ENCODE assay signal across 8 cellular contexts in the genomic region with DNA sequence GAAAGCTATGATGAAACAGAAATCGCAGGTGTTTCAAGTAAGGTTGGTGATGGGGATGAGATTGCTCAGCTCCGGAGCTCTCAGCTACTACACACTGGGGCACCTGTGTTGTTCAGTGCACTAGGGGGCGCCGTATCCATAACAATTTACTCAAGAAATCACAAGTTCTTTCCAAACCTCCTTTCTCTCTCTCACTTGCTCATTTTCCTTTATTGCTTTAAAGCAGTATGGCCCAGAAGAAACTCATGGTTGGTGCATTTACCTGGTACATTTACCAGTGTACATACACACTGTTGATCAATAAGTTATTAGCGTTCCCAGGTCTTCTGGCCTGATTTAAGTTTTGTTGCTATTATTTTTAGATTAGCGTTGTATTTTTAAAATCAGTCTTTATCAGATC.
DNase-seq lines count a peak whose midpoint lies in the region; ATAC-seq and TF ChIP-seq lines count a peak whose summit lies in the region.

No MANE protein-coding gene starts in this region.

- peaks cover 88% of the 10 kb centered on the region for H3K4me1 Mint-ChIP-seq in activated naive CD4-positive, alpha-beta T cell treated with anti-CD3 and anti-CD28 coated beads, Interleukin-2, amount 10 ng/mL, durations not matched to agents 7 days and 5 days
- H3K4me1 Mint-ChIP-seq in glutamatergic neuron (ENCODE audit: low read depth, unreplicated experiment), result peaks cover 5% of the 10 kb centered on the region

- ATAC-seq in GM21825 (IDR thresholded peaks at IDR 0.05; ENCODE audit: unreplicated experiment), result peak; percentile 57

- H3K9me2 ChIP-seq in SK-N-SH, result no peaks in the 10 kb centered on the region

- no peak overlapping the region for H2AFZ ChIP-seq in SK-N-SH (ENCODE audit: low read depth)

- H3K4me3 ChIP-seq in SK-N-SH (ENCODE audit: low read depth in 2 of 2, low read length in 1 of 2) (no peak overlapping the region; a peak in 1 of 4 replicates), vagina (no peak overlapping the region)

- TF ChIP-seq RAD21 in SK-N-SH (IDR thresholded peaks at IDR 0.05; ENCODE audit: low read length), result peak; percentile 94

- H3K4me3 Mint-ChIP-seq in activated naive CD4-positive, alpha-beta T cell treated with anti-CD3 and anti-CD28 coated beads, Interleukin-2, amount 10 ng/mL, durations not matched to agents 7 days and 5 days, result peak overlapping the region; percentile 0
- no peak overlapping the region for H3K4me3 Mint-ChIP-seq in glutamatergic neuron (ENCODE audit: unreplicated experiment)

- no peaks in the 10 kb centered on the region for H4K20me1 ChIP-seq in SK-N-SH (ENCODE audit: insufficient read depth)

- CTCF ChIA-PET in SK-N-SH (lab: Yijun Ruan, JAX), result interaction anchor here (0.5 to 8.9 kb wide), 21 partner anchors 9 to 437 kb away, joined by 3 to 158 read pairs (median 3); no protein-coding TSS in a partner anchor
- CTCF ChIA-PET in activated naive CD4-positive, alpha-beta T cell treated with anti-CD3 and anti-CD28 coated beads, Interleukin-2, amount 10 ng/mL, durations not matched to agents 7 days and 5 days (lab: Charles Lee), result interaction anchor here (0.6 to 1.7 kb wide), 28 partner anchors 9 to 441 kb away, joined by 3 to 25 read pairs (median 4); a partner anchor contains a TSS

- no peaks in the 10 kb centered on the region for H3K27me3 ChIP-seq in SK-N-SH (ENCODE audit: insufficient read depth)
- H3K27me3 ChIP-seq in vagina, result no peaks in the 10 kb centered on the region

- H3K27ac Mint-ChIP-seq in activated naive CD4-positive, alpha-beta T cell treated with anti-CD3 and anti-CD28 coated beads, Interleukin-2, amount 10 ng/mL, durations not matched to agents 7 days and 5 days, result peak overlapping the region; percentile 89
- H3K27ac Mint-ChIP-seq in glutamatergic neuron (ENCODE audit: unreplicated experiment), result no peak overlapping the region

- no peaks in the 10 kb centered on the region for H3K27me3 Mint-ChIP-seq in activated naive CD4-positive, alpha-beta T cell treated with anti-CD3 and anti-CD28 coated beads, Interleukin-2, amount 10 ng/mL, durations not matched to agents 7 days and 5 days
- H3K27me3 Mint-ChIP-seq in glutamatergic neuron (ENCODE audit: unreplicated experiment), result no peaks in the 10 kb centered on the region

- no peak for TF ChIP-seq POLR2A in vagina (IDR thresholded peaks at IDR 0.05)

- H3K27ac ChIP-seq in SK-N-SH (ENCODE audit: low read depth in 2 of 2, low read length in 1 of 2) (no peak overlapping the region), vagina (peak overlapping the region; percentile 18)

- intact Hi-C loops in posterior cingulate gyrus (cut with DNase I), result loop anchor here (1.0 kb wide), 2 partner anchors 350 to 435 kb away; no protein-coding TSS in a partner anchor
- intact Hi-C loops in vagina (cut with DNase I), result loop anchor here (5.0 kb wide), 2 partner anchors 350 to 435 kb away; no protein-coding TSS in a partner anchor

- H3K4me2 ChIP-seq in SK-N-SH, result no peak overlapping the region

- H3K36me3 ChIP-seq in SK-N-SH (replicated peaks in 1 of 2; ENCODE audit: control insufficient read depth in 1 of 2, insufficient read depth in 2 of 2, low read length in 1 of 2) (no peaks in the 10 kb centered on the region), vagina (no peaks in the 10 kb centered on the region)

- H3K9me3 ChIP-seq in SK-N-SH (no peaks in the 10 kb centered on the region), vagina (no peaks in the 10 kb centered on the region)

- peak; percentile 76 for TF ChIP-seq CTCF in SK-N-SH (IDR thresholded peaks at IDR 0.05)
- TF ChIP-seq CTCF in glutamatergic neuron (IDR thresholded peaks at IDR 0.05; ENCODE audit: partially characterized antibody, unreplicated experiment), result peak; percentile 79
- peak; percentile 35 to 80 (median 67) for TF ChIP-seq CTCF in vagina (IDR thresholded peaks at IDR 0.05)

- peaks cover 9 to 22% of the 10 kb centered on the region in 2 experiments for H3K4me1 ChIP-seq in SK-N-SH (ENCODE audit: control insufficient read depth in 1 of 2, insufficient read depth in 2 of 2, low read depth in 1 of 2, low read length in 1 of 2)
- peaks cover 34% of the 10 kb centered on the region for H3K4me1 ChIP-seq in vagina

- 26% methylated on average over 6 of the region's 6 CpGs for WGBS in SK-N-SH (ENCODE audit: low lambda C conversion rate)

- no peaks in the 10 kb centered on the region for H3K79me2 ChIP-seq in SK-N-SH (ENCODE audit: insufficient read depth)

- peaks cover 18% of the 10 kb centered on the region for H3F3A ChIP-seq in SK-N-SH (replicated peaks; ENCODE audit: insufficient read depth)

- TF ChIP-seq EP300 in SK-N-SH (IDR thresholded peaks at IDR 0.05; ENCODE audit: borderline replicate concordance in 1 of 2, low read depth in 1 of 2, low read length in 1 of 2), result no peak; a peak in 1 of 4 replicates

- DNase-seq in DMS153 (lab: John Stamatoyannopoulos, UW), result peak; percentile 22
- DNase-seq in NAMALWA (ENCODE audit: low spot score), result peak; percentile 78
- peak; percentile 58 for DNase-seq in SK-N-SH
- peak; percentile 94 for DNase-seq in activated naive CD4-positive, alpha-beta T cell treated with anti-CD3 and anti-CD28 coated beads, Interleukin-2, amount 10 ng/mL, durations not matched to agents 7 days and 5 days
- peak; percentile 81 for DNase-seq in glutamatergic neuron
- peak; percentile 58 to 95 (median 83) for DNase-seq in posterior cingulate gyrus
- DNase-seq in vagina (ENCODE audit: extremely low spot score in 2 of 2), result no peak

- no peak overlapping the region for H3K9ac ChIP-seq in SK-N-SH

- H3K9me3 Mint-ChIP-seq in activated naive CD4-positive, alpha-beta T cell treated with anti-CD3 and anti-CD28 coated beads, Interleukin-2, amount 10 ng/mL, durations not matched to agents 7 days and 5 days, result peaks cover 11% of the 10 kb centered on the region
- no peaks in the 10 kb centered on the region for H3K9me3 Mint-ChIP-seq in glutamatergic neuron (ENCODE audit: unreplicated experiment)

- POLR2A ChIA-PET in SK-N-SH (lab: Yijun Ruan, JAX), result no interaction called here

- peaks cover 40% of the 10 kb centered on the region for H3K36me3 Mint-ChIP-seq in activated naive CD4-positive, alpha-beta T cell treated with anti-CD3 and anti-CD28 coated beads, Interleukin-2, amount 10 ng/mL, durations not matched to agents 7 days and 5 days
- no peaks in the 10 kb centered on the region for H3K36me3 Mint-ChIP-seq in glutamatergic neuron (ENCODE audit: unreplicated experiment)

TF ChIP-seq in SK-N-SH, 30 proteins besides CTCF, POLR2A, EP300 and RAD21:
- TF ChIP-seq SMC3 (IDR thresholded peaks at IDR 0.05; ENCODE audit: low read depth, low read length), result peak; percentile 94
- TF ChIP-seq NRF1 (IDR thresholded peaks at IDR 0.05; ENCODE audit: low read depth, low read length), result peak; percentile 29
- no peak for TF ChIP-seq FOXJ3 (CRISPR knock-in tag; IDR thresholded peaks at IDR 0.05)
- no peak for TF ChIP-seq TEAD4 (IDR thresholded peaks at IDR 0.05; ENCODE audit: borderline replicate concordance, insufficient read depth)
- TF ChIP-seq, protein P1, sequence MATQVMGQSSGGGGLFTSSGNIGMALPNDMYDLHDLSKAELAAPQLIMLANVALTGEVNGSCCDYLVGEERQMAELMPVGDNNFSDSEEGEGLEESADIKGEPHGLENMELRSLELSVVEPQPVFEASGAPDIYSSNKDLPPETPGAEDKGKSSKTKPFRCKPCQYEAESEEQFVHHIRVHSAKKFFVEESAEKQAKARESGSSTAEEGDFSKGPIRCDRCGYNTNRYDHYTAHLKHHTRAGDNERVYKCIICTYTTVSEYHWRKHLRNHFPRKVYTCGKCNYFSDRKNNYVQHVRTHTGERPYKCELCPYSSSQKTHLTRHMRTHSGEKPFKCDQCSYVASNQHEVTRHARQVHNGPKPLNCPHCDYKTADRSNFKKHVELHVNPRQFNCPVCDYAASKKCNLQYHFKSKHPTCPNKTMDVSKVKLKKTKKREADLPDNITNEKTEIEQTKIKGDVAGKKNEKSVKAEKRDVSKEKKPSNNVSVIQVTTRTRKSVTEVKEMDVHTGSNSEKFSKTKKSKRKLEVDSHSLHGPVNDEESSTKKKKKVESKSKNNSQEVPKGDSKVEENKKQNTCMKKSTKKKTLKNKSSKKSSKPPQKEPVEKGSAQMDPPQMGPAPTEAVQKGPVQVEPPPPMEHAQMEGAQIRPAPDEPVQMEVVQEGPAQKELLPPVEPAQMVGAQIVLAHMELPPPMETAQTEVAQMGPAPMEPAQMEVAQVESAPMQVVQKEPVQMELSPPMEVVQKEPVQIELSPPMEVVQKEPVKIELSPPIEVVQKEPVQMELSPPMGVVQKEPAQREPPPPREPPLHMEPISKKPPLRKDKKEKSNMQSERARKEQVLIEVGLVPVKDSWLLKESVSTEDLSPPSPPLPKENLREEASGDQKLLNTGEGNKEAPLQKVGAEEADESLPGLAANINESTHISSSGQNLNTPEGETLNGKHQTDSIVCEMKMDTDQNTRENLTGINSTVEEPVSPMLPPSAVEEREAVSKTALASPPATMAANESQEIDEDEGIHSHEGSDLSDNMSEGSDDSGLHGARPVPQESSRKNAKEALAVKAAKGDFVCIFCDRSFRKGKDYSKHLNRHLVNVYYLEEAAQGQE (IDR thresholded peaks at IDR 0.05; ENCODE audit: low read depth, low read length), result no peak
- TF ChIP-seq MXI1 (IDR thresholded peaks at IDR 0.05; ENCODE audit: low read depth, low read length), result 0 out of 2 replicates have a peak, but pooled peaks have one; percentile 19
- no peak for TF ChIP-seq GABPA (IDR thresholded peaks at IDR 0.05; ENCODE audit: low read depth)
- TF ChIP-seq YY1 (IDR thresholded peaks at IDR 0.05; ENCODE audit: low read depth), result no peak
- TF ChIP-seq CHD2 (IDR thresholded peaks at IDR 0.05; ENCODE audit: low read length, partially characterized antibody), result no peak
- TF ChIP-seq, protein P2, sequence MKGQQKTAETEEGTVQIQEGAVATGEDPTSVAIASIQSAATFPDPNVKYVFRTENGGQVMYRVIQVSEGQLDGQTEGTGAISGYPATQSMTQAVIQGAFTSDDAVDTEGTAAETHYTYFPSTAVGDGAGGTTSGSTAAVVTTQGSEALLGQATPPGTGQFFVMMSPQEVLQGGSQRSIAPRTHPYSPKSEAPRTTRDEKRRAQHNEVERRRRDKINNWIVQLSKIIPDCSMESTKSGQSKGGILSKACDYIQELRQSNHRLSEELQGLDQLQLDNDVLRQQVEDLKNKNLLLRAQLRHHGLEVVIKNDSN (IDR thresholded peaks at IDR 0.05; ENCODE audit: borderline replicate concordance, low read depth), result no peak
- TF ChIP-seq TAF1 (IDR thresholded peaks at IDR 0.05; ENCODE audit: borderline replicate concordance, low read depth, low read length), result no peak
- no peak for TF ChIP-seq RCOR1 (IDR thresholded peaks at IDR 0.05; ENCODE audit: low read length)
- no peak for TF ChIP-seq ELF1 (IDR thresholded peaks at IDR 0.05)
- TF ChIP-seq GATA2 (CRISPR knock-in tag; IDR thresholded peaks at IDR 0.05), result no peak

Comparison
In these comparisons a context has a peak if more than half of its experiments do, and no peak if none do; other contexts are left out.
1. DNase-seq: peak in DMS153 (single experiment), NAMALWA (single experiment), SK-N-SH (single experiment), activated naive CD4-positive, alpha-beta T cell treated with anti-CD3 and anti-CD28 coated beads, Interleukin-2, amount 10 ng/mL, durations not matched to agents 7 days and 5 days (single experiment), glutamatergic neuron (single experiment) and posterior cingulate gyrus (10 of 10); none in vagina (0 of 2).
2. Peak in every context shown above with its lines, with median percentiles within 50 percentile points of each other: CTCF ChIP-seq.